In genomic region chr9:70407081-70407503, GRCh38 we compare ENCODE assay signal across 8 cellular contexts. TPM values are rescaled to one million over a fixed set of nuclear protein-coding genes. Genes with fewer than 3 reads are reported as not detected.
DNase-seq lines count a peak whose midpoint lies in the region; ATAC-seq and TF ChIP-seq lines count a peak whose summit lies in the region.

No MANE protein-coding gene starts in this region.

- peaks cover 76% of the 10 kb centered on the region for H3K4me1 Mint-ChIP-seq in central memory CD8-positive, alpha-beta T cell
- H3K4me1 Mint-ChIP-seq in naive thymus-derived CD4-positive, alpha-beta T cell = peaks cover 57 to 91% (median 80%) of the 10 kb centered on the region in 7 donors

- TF ChIP-seq CTCF in AG09309 (IDR thresholded peaks at IDR 0.05; ENCODE audit: control insufficient read depth, insufficient read depth, low read depth, low read length, missing control alignments) = no peak

- H3K27me3 ChIP-seq in naive thymus-derived CD4-positive, alpha-beta T cell (ENCODE audit: control insufficient read depth in 2 of 2, insufficient read depth in 2 of 2, low read length in 2 of 2) = no peaks in the 10 kb centered on the region

- H3K4me3 Mint-ChIP-seq in central memory CD8-positive, alpha-beta T cell = peak overlapping the region; percentile 72
- peak overlapping the region; percentile 43 to 86 (median 62) for H3K4me3 Mint-ChIP-seq in naive thymus-derived CD4-positive, alpha-beta T cell

- peak overlapping the region; percentile 46 for H3K27ac ChIP-seq in naive thymus-derived CD4-positive, alpha-beta T cell (ENCODE audit: low read depth, low read length)

- H3K4me1 ChIP-seq in naive thymus-derived CD4-positive, alpha-beta T cell (ENCODE audit: control insufficient read depth in 2 of 2, insufficient read depth in 2 of 2, low read length in 2 of 2) = peaks cover 32 to 64% of the 10 kb centered on the region in 2 donors

- DNase-seq in AG09309 (ENCODE audit: low read depth) (peak; percentile 94), LHCN-M2 (ENCODE audit: low read depth) (peak; percentile 92)
- no peak for DNase-seq in central memory CD8-positive, alpha-beta T cell (ENCODE audit: low spot score in 2 of 2)
- no peak for DNase-seq in naive thymus-derived CD4-positive, alpha-beta T cell

- H3K9me3 ChIP-seq in naive thymus-derived CD4-positive, alpha-beta T cell (ENCODE audit: control insufficient read depth in 2 of 3, low read length in 3 of 3) = no peaks in the 10 kb centered on the region

- intact Hi-C loops in naive thymus-derived CD4-positive, alpha-beta T cell (cut with micrococcal nuclease) = no loop called here

- peaks cover 17% of the 10 kb centered on the region for H3K36me3 Mint-ChIP-seq in central memory CD8-positive, alpha-beta T cell (ENCODE audit: insufficient read depth)
- H3K36me3 Mint-ChIP-seq in naive thymus-derived CD4-positive, alpha-beta T cell = peaks cover 0 to 4% (median 0%) of the 10 kb centered on the region in 5 donors

- POLR2A ChIA-PET in naive thymus-derived CD4-positive, alpha-beta T cell (lab: Charles Lee) = interaction anchor here (1.0 to 10.3 kb wide), 4 partner anchors 7 to 16 kb away, joined by 4 to 138 read pairs (median 8); no protein-coding TSS in a partner anchor

- no peaks in the 10 kb centered on the region for H3K9me3 Mint-ChIP-seq in central memory CD8-positive, alpha-beta T cell
- H3K9me3 Mint-ChIP-seq in naive thymus-derived CD4-positive, alpha-beta T cell = no peaks in the 10 kb centered on the region

- CTCF ChIA-PET in naive thymus-derived CD4-positive, alpha-beta T cell (lab: Charles Lee) = interaction anchor here (0.9 to 1.7 kb wide), 2 partner anchors 9 to 12 kb away, joined by 3 to 6 read pairs; no protein-coding TSS in a partner anchor

- H3K36me3 ChIP-seq in naive thymus-derived CD4-positive, alpha-beta T cell (ENCODE audit: control insufficient read depth in 2 of 3, insufficient read depth in 3 of 3, low read length in 3 of 3) = peaks cover 0 to 3% (median 0%) of the 10 kb centered on the region in 3 experiments

- H3K27me3 Mint-ChIP-seq in central memory CD8-positive, alpha-beta T cell = no peaks in the 10 kb centered on the region
- H3K27me3 Mint-ChIP-seq in naive thymus-derived CD4-positive, alpha-beta T cell = no peaks in the 10 kb centered on the region

- H3K27ac Mint-ChIP-seq in central memory CD8-positive, alpha-beta T cell (ENCODE audit: low read depth) = peak overlapping the region; percentile 91
- H3K27ac Mint-ChIP-seq in naive thymus-derived CD4-positive, alpha-beta T cell = peak overlapping the region; percentile 3 to 96 (median 71)

- H3K4me3 ChIP-seq in AG09309 (ENCODE audit: control insufficient read depth, low read depth, low read length) = no peak overlapping the region
- H3K4me3 ChIP-seq in naive thymus-derived CD4-positive, alpha-beta T cell (ENCODE audit: low read length) = no peak overlapping the region

- no peak for ATAC-seq in central memory CD8-positive, alpha-beta T cell (replicated peaks; ENCODE audit: extremely low read depth, poor library complexity, severe bottlenecking)
- ATAC-seq in naive thymus-derived CD4-positive, alpha-beta T cell = no peak
- ATAC-seq in GM18909 (IDR thresholded peaks at IDR 0.05; ENCODE audit: poor library complexity, unreplicated experiment) (no peak), HG03342 (IDR thresholded peaks at IDR 0.05; ENCODE audit: unreplicated experiment) (no peak), HG02610 (IDR thresholded peaks at IDR 0.05; ENCODE audit: unreplicated experiment) (no peak), GM19351 (IDR thresholded peaks at IDR 0.05; ENCODE audit: unreplicated experiment) (no peak)

RNA-seq across cellular contexts. Expression of gene KLF9, which starts 7.4 kb away (rescaled TPM):
- total RNA-seq in LHCN-M2 (2014; rRNA removed) = 23.5 and 36.5 TPM in 2 replicates
- 4.8 TPM for polyA plus RNA-seq in LHCN-M2 (2012)
- 10 to 100 TPM; 12.6 to 96.7 (median 23.3) TPM for total RNA-seq in naive thymus-derived CD4-positive, alpha-beta T cell
- 1 to 10 TPM; 2.3 to 3.5 TPM for polyA plus RNA-seq in naive thymus-derived CD4-positive, alpha-beta T cell

Comparison
In these comparisons a context has a peak if more than half of its experiments do, and no peak if none do; other contexts are left out.
1. DNase-seq: peak in AG09309 (single experiment) and LHCN-M2 (single experiment); none in central memory CD8-positive, alpha-beta T cell (0 of 2) and naive thymus-derived CD4-positive, alpha-beta T cell (0 of 9).